In genomic region chr17:76277300-76278267, GRCh38 we compare ENCODE assay signal across 3 cellular contexts.
TF ChIP-seq lines count a peak whose summit lies in the region.

No MANE protein-coding gene starts in this region.

TF ChIP-seq in SK-N-SH, 30 proteins besides CTCF, POLR2A, EP300 and RAD21:
- TF ChIP-seq FOXM1 (IDR thresholded peaks at IDR 0.05; ENCODE audit: low read depth) (no peak), TAF1 (IDR thresholded peaks at IDR 0.05; ENCODE audit: borderline replicate concordance, low read depth, low read length) (no peak), RCOR1 (IDR thresholded peaks at IDR 0.05; ENCODE audit: low read length) (no peak), EZH2phosphoT487 (IDR thresholded peaks at IDR 0.05; ENCODE audit: borderline replicate concordance, low read depth) (no peak), TCF12 (IDR thresholded peaks at IDR 0.05) (no peak), RXRA (IDR thresholded peaks at IDR 0.05; ENCODE audit: borderline replicate concordance, low read depth) (no peak), MEF2A (IDR thresholded peaks at IDR 0.05; ENCODE audit: borderline replicate concordance, low read depth) (no peak), MAX (IDR thresholded peaks at IDR 0.05; ENCODE audit: low read depth) (no peak), MXI1 (IDR thresholded peaks at IDR 0.05; ENCODE audit: low read depth, low read length) (no peak), ELF1 (IDR thresholded peaks at IDR 0.05) (no peak)

TF ChIP-seq in SK-N-SH treated with all-trans-retinoic acid at 6 μM for 48 hours, 23 proteins besides CTCF, POLR2A, EP300 and RAD21:
- TF ChIP-seq TOX (CRISPR knock-in tag; IDR thresholded peaks at IDR 0.05; ENCODE audit: borderline replicate concordance) (no peak), OSR1 (CRISPR knock-in tag; IDR thresholded peaks at IDR 0.05) (no peak), POU6F1 (CRISPR knock-in tag; IDR thresholded peaks at IDR 0.05; ENCODE audit: borderline replicate concordance, low read depth) (no peak), ARNTL (CRISPR knock-in tag; IDR thresholded peaks at IDR 0.05; ENCODE audit: borderline replicate concordance, low read depth) (no peak), ISL1 (CRISPR knock-in tag; IDR thresholded peaks at IDR 0.05) (no peak), SNAI2 (CRISPR knock-in tag; IDR thresholded peaks at IDR 0.05) (no peak), ZFP30 (CRISPR knock-in tag; IDR thresholded peaks at IDR 0.05) (no peak), CREB5 (CRISPR knock-in tag; IDR thresholded peaks at IDR 0.05; ENCODE audit: low read depth) (no peak), GLIS3 (CRISPR knock-in tag; IDR thresholded peaks at IDR 0.05) (no peak), ZFP3 (CRISPR knock-in tag; IDR thresholded peaks at IDR 0.05) (no peak), TCF4 (CRISPR knock-in tag; IDR thresholded peaks at IDR 0.05; ENCODE audit: borderline replicate concordance) (no peak), ZNF565 (CRISPR knock-in tag; conservative IDR thresholded peaks at IDR 0.05; ENCODE audit: low read depth) (no peak), CSRNP3 (CRISPR knock-in tag; IDR thresholded peaks at IDR 0.05) (no peak), ZNF8 (CRISPR knock-in tag; IDR thresholded peaks at IDR 0.05) (no peak), PATZ1 (CRISPR knock-in tag; IDR thresholded peaks at IDR 0.05; ENCODE audit: borderline replicate concordance) (no peak), RARB (CRISPR knock-in tag; IDR thresholded peaks at IDR 0.05) (no peak), CSDC2 (CRISPR knock-in tag; IDR thresholded peaks at IDR 0.05) (no peak)

TF ChIP-seq in GM23338, 12 proteins besides CTCF, POLR2A, EP300 and RAD21:
- TF ChIP-seq POLR2AphosphoS5 (IDR thresholded peaks at IDR 0.05; ENCODE audit: low read depth) (no peak), REST (IDR thresholded peaks at IDR 0.05; ENCODE audit: unreplicated experiment) (no peak), ZNF331 (CRISPR knock-in tag; IDR thresholded peaks at IDR 0.05; ENCODE audit: low read depth) (no peak), STAT1 (IDR thresholded peaks at IDR 0.05; ENCODE audit: unreplicated experiment) (no peak), EZH2phosphoT487 (IDR thresholded peaks at IDR 0.05; ENCODE audit: unreplicated experiment) (no peak), JUNB (IDR thresholded peaks at IDR 0.05; ENCODE audit: unreplicated experiment) (no peak), NANOG (IDR thresholded peaks at IDR 0.05; ENCODE audit: borderline replicate concordance) (no peak), ZNF114 (CRISPR knock-in tag; IDR thresholded peaks at IDR 0.05) (no peak), CREB1 (CRISPR knock-in tag; IDR thresholded peaks at IDR 0.05; ENCODE audit: low read depth) (no peak), ETS1 (IDR thresholded peaks at IDR 0.05) (no peak), EZH2 (IDR thresholded peaks at IDR 0.05; ENCODE audit: low read depth, unreplicated experiment) (no peak), ZNF462 (CRISPR knock-in tag; IDR thresholded peaks at IDR 0.05) (no peak)
